9 cellular contexts compared by ENCODE assay signal in genomic region chr13:39035204-39035603, GRCh38. TPM values are rescaled to one million over a fixed set of nuclear protein-coding genes. Genes with fewer than 3 reads are reported as not detected.
DNase-seq lines count a peak whose midpoint lies in the region; ATAC-seq and TF ChIP-seq lines count a peak whose summit lies in the region.
"Had no signal": no experiment of that assay in that cellular context is flagged by ENCODE, and none has a peak within 500 bp of the region (broad histone marks: within the 10 kb centered on the region; RNA-seq: fewer than 3 reads in every experiment).

No MANE protein-coding gene starts in this region.

- H3K4me1 Mint-ChIP-seq in activated CD8-positive, alpha-beta memory T cell treated with anti-CD3 and anti-CD28 coated beads, Interleukin-2, amount 10 ng/mL, durations not matched to agents 7 days and 5 days = peaks cover 44% of the 10 kb centered on the region
- peaks cover 53 to 69% (median 56%) of the 10 kb centered on the region in 3 donors for H3K4me1 Mint-ChIP-seq in T-cell
- H3K4me1 Mint-ChIP-seq in stimulated activated memory B cell treated with anti-CD40 and anti-IgM and Interleukin-4, amounts not matched to agents 10 μg/mL and 1 μg/mL and 100 μg/mL, for 72 hours = peaks cover 49% of the 10 kb centered on the region

- H3K27ac Mint-ChIP-seq in activated CD8-positive, alpha-beta memory T cell treated with anti-CD3 and anti-CD28 coated beads, Interleukin-2, amount 10 ng/mL, durations not matched to agents 7 days and 5 days = peak overlapping the region; percentile 87
- no peak overlapping the region for H3K27ac Mint-ChIP-seq in T-cell
- H3K27ac Mint-ChIP-seq in stimulated activated memory B cell treated with anti-CD40 and anti-IgM and Interleukin-4, amounts not matched to agents 10 μg/mL and 1 μg/mL and 100 μg/mL, for 72 hours = no peak overlapping the region

- no peak for DNase-seq in activated CD8-positive, alpha-beta memory T cell treated with anti-CD3 and anti-CD28 coated beads, Interleukin-2, amount 10 ng/mL, durations not matched to agents 7 days and 5 days
- DNase-seq in activated CD8-positive, alpha-beta memory T cell treated with anti-CD3 and anti-CD28 coated beads, Interleukin-2, amount 50 U/mL, for 4 hours = no peak
- DNase-seq in T-cell = no peak
- no peak for DNase-seq in fibroblast of pulmonary artery (ENCODE audit: low read depth)
- DNase-seq in GM03348 (ENCODE audit: low spot score) = no peak
- no peak for DNase-seq in A172 (ENCODE audit: low spot score)

- H3K27me3 Mint-ChIP-seq in activated CD8-positive, alpha-beta memory T cell treated with anti-CD3 and anti-CD28 coated beads, Interleukin-2, amount 10 ng/mL, durations not matched to agents 7 days and 5 days = no peaks in the 10 kb centered on the region
- no peaks in the 10 kb centered on the region for H3K27me3 Mint-ChIP-seq in T-cell
- no peaks in the 10 kb centered on the region for H3K27me3 Mint-ChIP-seq in stimulated activated memory B cell treated with anti-CD40 and anti-IgM and Interleukin-4, amounts not matched to agents 10 μg/mL and 1 μg/mL and 100 μg/mL, for 72 hours

- peaks cover 12% of the 10 kb centered on the region for H3K36me3 Mint-ChIP-seq in activated CD8-positive, alpha-beta memory T cell treated with anti-CD3 and anti-CD28 coated beads, Interleukin-2, amount 10 ng/mL, durations not matched to agents 7 days and 5 days
- peaks cover 6% of the 10 kb centered on the region for H3K36me3 Mint-ChIP-seq in T-cell
- no peaks in the 10 kb centered on the region for H3K36me3 Mint-ChIP-seq in stimulated activated memory B cell treated with anti-CD40 and anti-IgM and Interleukin-4, amounts not matched to agents 10 μg/mL and 1 μg/mL and 100 μg/mL, for 72 hours

- no peaks in the 10 kb centered on the region for H3K9me3 Mint-ChIP-seq in activated CD8-positive, alpha-beta memory T cell treated with anti-CD3 and anti-CD28 coated beads, Interleukin-2, amount 10 ng/mL, durations not matched to agents 7 days and 5 days (ENCODE audit: low read depth)
- H3K9me3 Mint-ChIP-seq in T-cell = no peaks in the 10 kb centered on the region
- no peaks in the 10 kb centered on the region for H3K9me3 Mint-ChIP-seq in stimulated activated memory B cell treated with anti-CD40 and anti-IgM and Interleukin-4, amounts not matched to agents 10 μg/mL and 1 μg/mL and 100 μg/mL, for 72 hours

- POLR2A ChIA-PET in T-cell (lab: Charles Lee) = no interaction called here

- no peak for TF ChIP-seq CTCF in fibroblast of pulmonary artery (IDR thresholded peaks at IDR 0.05; ENCODE audit: low read length, missing control alignments)

- no peak for ATAC-seq in activated CD8-positive, alpha-beta memory T cell treated with anti-CD3 and anti-CD28 coated beads, Interleukin-2, amount 10 ng/mL, durations not matched to agents 7 days and 5 days
- no peak for ATAC-seq in T-cell (replicated peaks in 1 of 4)
- ATAC-seq in stimulated activated memory B cell treated with anti-CD40 and anti-IgM and Interleukin-4, amounts not matched to agents 10 μg/mL and 1 μg/mL and 100 μg/mL, for 72 hours = no peak
- no peak for ATAC-seq in HG03469 (IDR thresholded peaks at IDR 0.05; ENCODE audit: unreplicated experiment)

- H3K4me3 ChIP-seq in fibroblast of pulmonary artery (replicated peaks; ENCODE audit: low read depth, low read length) = peak overlapping the region; percentile 93

- CTCF ChIA-PET in activated CD8-positive, alpha-beta memory T cell treated with anti-CD3 and anti-CD28 coated beads, Interleukin-2, amount 10 ng/mL, durations not matched to agents 7 days and 5 days (lab: Charles Lee) = no interaction called here
- CTCF ChIA-PET in T-cell (lab: Charles Lee) = no interaction called here

- peak overlapping the region; percentile 88 for H3K4me3 Mint-ChIP-seq in activated CD8-positive, alpha-beta memory T cell treated with anti-CD3 and anti-CD28 coated beads, Interleukin-2, amount 10 ng/mL, durations not matched to agents 7 days and 5 days
- H3K4me3 Mint-ChIP-seq in T-cell = peak overlapping the region; percentile 90 to 92 (median 91)
- peak overlapping the region; percentile 93 for H3K4me3 Mint-ChIP-seq in stimulated activated memory B cell treated with anti-CD40 and anti-IgM and Interleukin-4, amounts not matched to agents 10 μg/mL and 1 μg/mL and 100 μg/mL, for 72 hours

RNA-seq across cellular contexts. Expression of gene PROSER1, which starts 2.7 kb away (rescaled TPM):
- total RNA-seq in activated CD8-positive, alpha-beta memory T cell treated with anti-CD3 and anti-CD28 coated beads, Interleukin-2, amount 10 ng/mL, durations not matched to agents 7 days and 5 days = 10 to 100 TPM; 65.0 to 89.2 TPM
- 10 to 100 TPM; 40.1 to 50.7 (median 45.1) TPM for total RNA-seq in T-cell
- 8.7 and 9.7 TPM in 2 replicates for total RNA-seq in A172 (2014; rRNA removed; shearing (Covaris generic))

RNA-seq across cellular contexts. Expression of gene NHLRC3, which starts 3.1 kb away (rescaled TPM):
- 10 to 100 TPM; 29.2 to 30.6 TPM for total RNA-seq in activated CD8-positive, alpha-beta memory T cell treated with anti-CD3 and anti-CD28 coated beads, Interleukin-2, amount 10 ng/mL, durations not matched to agents 7 days and 5 days
- total RNA-seq in T-cell = 10 to 100 TPM; 16.0 to 22.3 (median 21.8) TPM
- total RNA-seq in A172 (2014; rRNA removed; shearing (Covaris generic)) = 15.8 and 19.8 TPM in 2 replicates

RNA-seq across cellular contexts. Expression of gene STOML3, which starts 44.6 kb away (rescaled TPM):
- not detected for total RNA-seq in activated CD8-positive, alpha-beta memory T cell treated with anti-CD3 and anti-CD28 coated beads, Interleukin-2, amount 10 ng/mL, durations not matched to agents 7 days and 5 days
- total RNA-seq in T-cell = not detected
- not detected in 2 replicates for total RNA-seq in A172 (2014; rRNA removed; shearing (Covaris generic))
- total RNA-seq: dermis microvascular lymphatic vessel endothelial cell had no signal
